Comparison of ENCODE assay signal across 8 cellular contexts in the genomic region with DNA sequence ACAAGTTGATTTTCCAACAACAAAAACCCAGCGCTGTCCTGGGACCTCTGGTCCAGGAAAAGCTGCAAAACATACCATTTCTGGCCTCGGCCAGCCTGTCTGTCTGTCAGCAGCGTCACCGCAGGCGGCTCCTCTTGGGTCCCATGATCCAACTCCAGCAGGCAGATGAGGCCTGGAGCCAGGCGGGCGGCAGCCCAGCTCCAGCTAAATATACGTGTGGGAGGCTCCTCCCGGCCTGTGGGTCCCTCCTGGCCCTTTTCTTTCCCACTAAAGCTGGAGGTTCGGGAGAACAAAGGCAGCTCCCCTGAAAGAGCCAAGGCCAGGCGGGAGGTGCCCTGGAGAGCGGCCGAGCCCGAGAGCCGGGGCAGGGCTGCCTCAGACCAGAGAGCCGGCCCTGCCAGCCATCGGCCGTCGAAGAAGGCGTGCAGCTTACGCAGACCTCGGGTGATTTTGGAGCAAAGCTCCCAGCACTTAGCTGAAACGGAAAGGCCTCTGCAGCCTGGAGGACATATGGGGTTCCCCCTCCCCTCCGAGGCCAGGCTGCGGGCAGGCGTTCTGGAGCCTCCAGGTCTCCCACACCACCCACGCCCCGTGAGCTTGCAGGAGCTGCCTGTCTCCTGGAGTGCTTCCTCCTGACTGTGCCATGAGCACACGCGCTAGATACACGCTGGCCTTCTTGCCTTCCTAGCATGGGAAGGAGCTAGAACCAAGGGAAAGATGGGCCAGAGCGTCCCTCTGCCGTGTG. TPM values are rescaled to one million over a fixed set of nuclear protein-coding genes. Genes with fewer than 3 reads are reported as not detected.
A peak's percentile ranks its signal among the peaks of the same experiment; 100 is the strongest.
DNase-seq lines count a peak whose midpoint lies in the region; ATAC-seq, FAIRE-seq and TF ChIP-seq lines count a peak whose summit lies in the region.

No MANE protein-coding gene starts in this region.

- FAIRE-seq in small intestine (lab: Jason Lieb, UNC) = no peak

- CTCF ChIA-PET in mammary epithelial cell (lab: Charles Lee; ENCODE audit: low non-redundant PET) = interaction anchor here (0.9 kb wide), 1 partner anchor 11 kb away, joined by 6 read pairs; no protein-coding TSS in a partner anchor

- H3K9me3 ChIP-seq in mammary epithelial cell (replicated peaks; ENCODE audit: insufficient read depth, low read length) (no peaks in the 10 kb centered on the region), small intestine (ENCODE audit: control insufficient read depth, low read depth) (no peaks in the 10 kb centered on the region)

- DNase-seq in HCEC 1CT = peak; percentile 30
- DNase-seq in mammary epithelial cell = no peak
- DNase-seq in islet precursor cell = peak; percentile 80
- no peak for DNase-seq in small intestine
- no peak for DNase-seq in activated T-cell treated with anti-CD3 and anti-CD28 coated beads, Interleukin-2, amount 50 U/mL, for 48 hours
- DNase-seq in activated gamma-delta T cell (lab: John Stamatoyannopoulos, UW) = no peak
- no peak for DNase-seq in activated gamma-delta T cell treated with Interleukin-2 at 50 U/mL for 16 hours

- no peaks in the 10 kb centered on the region for H3K79me2 ChIP-seq in mammary epithelial cell (ENCODE audit: insufficient read depth, low read length)

- H3K27ac ChIP-seq in mammary epithelial cell (ENCODE audit: insufficient read depth, low read depth, low read length) = no peak overlapping the region
- peak overlapping the region; percentile 21 to 83 for H3K27ac ChIP-seq in small intestine (ENCODE audit: low read depth in 1 of 2, low read length in 1 of 2)

- peaks cover 8% of the 10 kb centered on the region for H3K4me1 ChIP-seq in mammary epithelial cell (ENCODE audit: insufficient read depth, low read length)
- H3K4me1 ChIP-seq in small intestine (ENCODE audit: control insufficient read depth in 2 of 2, insufficient read depth in 1 of 2, low read depth in 1 of 2, low read length in 1 of 2) = no peaks in the 10 kb centered on the region

- H4K20me1 ChIP-seq in mammary epithelial cell (ENCODE audit: insufficient read depth, low read length) = no peaks in the 10 kb centered on the region

- no peak overlapping the region for H3K9ac ChIP-seq in mammary epithelial cell (ENCODE audit: insufficient read depth, low read length)

- BruUV-seq in mammary epithelial cell (replicated peaks; lab: Mats Ljungman, UMichigan) = no TSS peak

- dilution Hi-C loops in mammary epithelial cell (cut with HindIII; ENCODE audit: low sequenced_read_pairs) = no loop called here

- H3K36me3 ChIP-seq in mammary epithelial cell (ENCODE audit: insufficient read depth, low read length) (no peaks in the 10 kb centered on the region), small intestine (ENCODE audit: control insufficient read depth in 2 of 2, insufficient read depth in 2 of 2, low read length in 2 of 2) (no peaks in the 10 kb centered on the region)

- H3K27me3 ChIP-seq in mammary epithelial cell (ENCODE audit: insufficient read depth, low read length) (peaks cover 3% of the 10 kb centered on the region), small intestine (ENCODE audit: control insufficient read depth in 2 of 2, insufficient read depth in 2 of 2, low read length in 2 of 2) (peaks cover 0 to 4% of the 10 kb centered on the region in 2 donors)

- H3K4me2 ChIP-seq in mammary epithelial cell (ENCODE audit: insufficient read depth, low read depth, low read length) = peak overlapping the region; percentile 47

- no peak for ATAC-seq in HG02885 (IDR thresholded peaks at IDR 0.05; ENCODE audit: poor library complexity, unreplicated experiment)

- no peak for TF ChIP-seq CTCF in mammary epithelial cell (conservative IDR thresholded peaks at IDR 0.05 in 1 of 2, IDR thresholded peaks at IDR 0.05 in 1 of 2; ENCODE audit: extremely low read depth in 1 of 2, insufficient read depth in 1 of 2, low read depth in 1 of 2, low read length in 2 of 2)

- H3K4me3 ChIP-seq in mammary epithelial cell (replicated peaks in 1 of 3; ENCODE audit: insufficient read depth in 1 of 3, low read depth in 2 of 3, low read length in 3 of 3) (no peak overlapping the region), small intestine (ENCODE audit: low read depth in 1 of 2, low read length in 2 of 2) (no peak overlapping the region)

- in situ Hi-C loops in mammary epithelial cell (cut with MboI; ENCODE audit: low sequenced_read_pairs in 2 of 2) = loop anchor here in 1 of 2 donors (25.0 kb wide), 1 partner anchor 330 kb away; no protein-coding TSS in a partner anchor

- WGBS in mammary epithelial cell (ENCODE audit: low coverage, missing lambda C conversion rate) = 26% methylated on average over 26 of the region's 33 CpGs
- 44 to 69% (median 67%) methylated on average over 31 to 33 of the region's 33 CpGs for WGBS in small intestine, 3 donors

- intact Hi-C loops in mammary epithelial cell (cut with micrococcal nuclease) = no loop called here

- H2AFZ ChIP-seq in mammary epithelial cell (ENCODE audit: low read depth, low read length) = peak overlapping the region; percentile 49

RNA-seq across cellular contexts. Expression of a gene that starts 19.9 kb away (rescaled TPM):
- not detected for total RNA-seq in mammary epithelial cell
- not detected for polyA plus RNA-seq in mammary epithelial cell
- not detected for polyA minus RNA-seq in mammary epithelial cell
- polyA plus RNA-seq in small intestine = 1 to 10 TPM in 1 of 3 donors, not detected in 2; 2.4 TPM

Comparison
In these comparisons a context has a peak if more than half of its experiments do, and no peak if none do; other contexts are left out.
1. DNase-seq: peak in HCEC 1CT (single experiment) and islet precursor cell (single experiment); none in mammary epithelial cell (single experiment), small intestine (single experiment), activated T-cell treated with anti-CD3 and anti-CD28 coated beads, Interleukin-2, amount 50 U/mL, for 48 hours (0 of 2), activated gamma-delta T cell (single experiment) and activated gamma-delta T cell treated with Interleukin-2 at 50 U/mL for 16 hours (single experiment).